In the genomic region with DNA sequence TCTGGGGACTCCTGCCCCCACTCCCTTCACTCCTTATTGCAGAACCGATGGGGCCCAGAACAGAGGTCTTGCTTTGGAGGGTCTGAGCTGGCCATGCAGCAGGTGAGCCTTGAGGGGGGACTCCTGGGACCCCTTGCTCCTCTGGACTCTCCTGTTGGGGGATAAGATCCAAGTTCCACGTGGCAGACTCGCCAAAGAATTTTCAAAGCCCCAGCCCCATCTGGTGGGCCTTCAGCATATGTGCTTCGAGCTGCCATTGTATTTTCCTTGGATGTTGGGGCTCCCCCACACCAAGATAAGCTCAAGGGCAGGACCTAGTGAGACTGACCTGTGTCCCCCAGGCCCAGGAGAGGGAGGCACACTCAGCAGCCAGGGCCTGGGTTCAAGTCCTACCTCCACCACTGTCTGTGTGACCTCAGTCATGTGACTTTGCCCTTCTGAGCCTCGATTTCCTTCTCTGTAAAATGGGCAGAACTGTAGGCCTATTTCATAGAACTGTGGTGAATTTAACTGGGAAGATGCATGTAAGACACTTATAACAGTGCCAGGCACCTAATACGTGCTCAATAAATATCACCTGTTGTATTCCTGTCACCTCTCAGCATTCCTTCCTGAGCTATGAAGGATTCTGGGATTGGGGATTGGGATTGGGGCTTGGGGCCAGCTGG, we compare ENCODE assay signal across 1 cellular context.
TF ChIP-seq lines count a peak whose summit lies in the region.

No MANE protein-coding gene starts in this region.

TF ChIP-seq in K562, 482 proteins besides CTCF, POLR2A, EP300 and RAD21 (continued from another document):
- TF ChIP-seq, protein P1, sequence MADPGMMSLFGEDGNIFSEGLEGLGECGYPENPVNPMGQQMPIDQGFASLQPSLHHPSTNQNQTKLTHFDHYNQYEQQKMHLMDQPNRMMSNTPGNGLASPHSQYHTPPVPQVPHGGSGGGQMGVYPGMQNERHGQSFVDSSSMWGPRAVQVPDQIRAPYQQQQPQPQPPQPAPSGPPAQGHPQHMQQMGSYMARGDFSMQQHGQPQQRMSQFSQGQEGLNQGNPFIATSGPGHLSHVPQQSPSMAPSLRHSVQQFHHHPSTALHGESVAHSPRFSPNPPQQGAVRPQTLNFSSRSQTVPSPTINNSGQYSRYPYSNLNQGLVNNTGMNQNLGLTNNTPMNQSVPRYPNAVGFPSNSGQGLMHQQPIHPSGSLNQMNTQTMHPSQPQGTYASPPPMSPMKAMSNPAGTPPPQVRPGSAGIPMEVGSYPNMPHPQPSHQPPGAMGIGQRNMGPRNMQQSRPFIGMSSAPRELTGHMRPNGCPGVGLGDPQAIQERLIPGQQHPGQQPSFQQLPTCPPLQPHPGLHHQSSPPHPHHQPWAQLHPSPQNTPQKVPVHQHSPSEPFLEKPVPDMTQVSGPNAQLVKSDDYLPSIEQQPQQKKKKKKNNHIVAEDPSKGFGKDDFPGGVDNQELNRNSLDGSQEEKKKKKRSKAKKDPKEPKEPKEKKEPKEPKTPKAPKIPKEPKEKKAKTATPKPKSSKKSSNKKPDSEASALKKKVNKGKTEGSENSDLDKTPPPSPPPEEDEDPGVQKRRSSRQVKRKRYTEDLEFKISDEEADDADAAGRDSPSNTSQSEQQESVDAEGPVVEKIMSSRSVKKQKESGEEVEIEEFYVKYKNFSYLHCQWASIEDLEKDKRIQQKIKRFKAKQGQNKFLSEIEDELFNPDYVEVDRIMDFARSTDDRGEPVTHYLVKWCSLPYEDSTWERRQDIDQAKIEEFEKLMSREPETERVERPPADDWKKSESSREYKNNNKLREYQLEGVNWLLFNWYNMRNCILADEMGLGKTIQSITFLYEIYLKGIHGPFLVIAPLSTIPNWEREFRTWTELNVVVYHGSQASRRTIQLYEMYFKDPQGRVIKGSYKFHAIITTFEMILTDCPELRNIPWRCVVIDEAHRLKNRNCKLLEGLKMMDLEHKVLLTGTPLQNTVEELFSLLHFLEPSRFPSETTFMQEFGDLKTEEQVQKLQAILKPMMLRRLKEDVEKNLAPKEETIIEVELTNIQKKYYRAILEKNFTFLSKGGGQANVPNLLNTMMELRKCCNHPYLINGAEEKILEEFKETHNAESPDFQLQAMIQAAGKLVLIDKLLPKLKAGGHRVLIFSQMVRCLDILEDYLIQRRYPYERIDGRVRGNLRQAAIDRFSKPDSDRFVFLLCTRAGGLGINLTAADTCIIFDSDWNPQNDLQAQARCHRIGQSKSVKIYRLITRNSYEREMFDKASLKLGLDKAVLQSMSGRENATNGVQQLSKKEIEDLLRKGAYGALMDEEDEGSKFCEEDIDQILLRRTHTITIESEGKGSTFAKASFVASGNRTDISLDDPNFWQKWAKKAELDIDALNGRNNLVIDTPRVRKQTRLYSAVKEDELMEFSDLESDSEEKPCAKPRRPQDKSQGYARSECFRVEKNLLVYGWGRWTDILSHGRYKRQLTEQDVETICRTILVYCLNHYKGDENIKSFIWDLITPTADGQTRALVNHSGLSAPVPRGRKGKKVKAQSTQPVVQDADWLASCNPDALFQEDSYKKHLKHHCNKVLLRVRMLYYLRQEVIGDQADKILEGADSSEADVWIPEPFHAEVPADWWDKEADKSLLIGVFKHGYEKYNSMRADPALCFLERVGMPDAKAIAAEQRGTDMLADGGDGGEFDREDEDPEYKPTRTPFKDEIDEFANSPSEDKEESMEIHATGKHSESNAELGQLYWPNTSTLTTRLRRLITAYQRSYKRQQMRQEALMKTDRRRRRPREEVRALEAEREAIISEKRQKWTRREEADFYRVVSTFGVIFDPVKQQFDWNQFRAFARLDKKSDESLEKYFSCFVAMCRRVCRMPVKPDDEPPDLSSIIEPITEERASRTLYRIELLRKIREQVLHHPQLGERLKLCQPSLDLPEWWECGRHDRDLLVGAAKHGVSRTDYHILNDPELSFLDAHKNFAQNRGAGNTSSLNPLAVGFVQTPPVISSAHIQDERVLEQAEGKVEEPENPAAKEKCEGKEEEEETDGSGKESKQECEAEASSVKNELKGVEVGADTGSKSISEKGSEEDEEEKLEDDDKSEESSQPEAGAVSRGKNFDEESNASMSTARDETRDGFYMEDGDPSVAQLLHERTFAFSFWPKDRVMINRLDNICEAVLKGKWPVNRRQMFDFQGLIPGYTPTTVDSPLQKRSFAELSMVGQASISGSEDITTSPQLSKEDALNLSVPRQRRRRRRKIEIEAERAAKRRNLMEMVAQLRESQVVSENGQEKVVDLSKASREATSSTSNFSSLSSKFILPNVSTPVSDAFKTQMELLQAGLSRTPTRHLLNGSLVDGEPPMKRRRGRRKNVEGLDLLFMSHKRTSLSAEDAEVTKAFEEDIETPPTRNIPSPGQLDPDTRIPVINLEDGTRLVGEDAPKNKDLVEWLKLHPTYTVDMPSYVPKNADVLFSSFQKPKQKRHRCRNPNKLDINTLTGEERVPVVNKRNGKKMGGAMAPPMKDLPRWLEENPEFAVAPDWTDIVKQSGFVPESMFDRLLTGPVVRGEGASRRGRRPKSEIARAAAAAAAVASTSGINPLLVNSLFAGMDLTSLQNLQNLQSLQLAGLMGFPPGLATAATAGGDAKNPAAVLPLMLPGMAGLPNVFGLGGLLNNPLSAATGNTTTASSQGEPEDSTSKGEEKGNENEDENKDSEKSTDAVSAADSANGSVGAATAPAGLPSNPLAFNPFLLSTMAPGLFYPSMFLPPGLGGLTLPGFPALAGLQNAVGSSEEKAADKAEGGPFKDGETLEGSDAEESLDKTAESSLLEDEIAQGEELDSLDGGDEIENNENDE (IDR thresholded peaks at IDR 0.05; ENCODE audit: low read depth, low read length): no peak
- TF ChIP-seq RHOXF2B (CRISPR knock-in tag; conservative IDR thresholded peaks at IDR 0.05) (no peak), ZNF253 (CRISPR knock-in tag; conservative IDR thresholded peaks at IDR 0.05) (no peak), MAX (CRISPR knock-in tag; IDR thresholded peaks at IDR 0.05) (0 out of 2 replicates have a peak, but pooled peaks have one; percentile 13), HOXB6 (CRISPR knock-in tag; IDR thresholded peaks at IDR 0.05; ENCODE audit: borderline replicate concordance) (no peak), FOXP1 (CRISPR knock-in tag; IDR thresholded peaks at IDR 0.05) (no peak), MAFF (IDR thresholded peaks at IDR 0.05; ENCODE audit: low read length) (no peak), SAP30 (IDR thresholded peaks at IDR 0.05; ENCODE audit: borderline replicate concordance, insufficient read depth, low read depth, low read length, poor library complexity, severe bottlenecking) (no peak), ZFP1 (CRISPR knock-in tag; IDR thresholded peaks at IDR 0.05) (no peak), PHB2 (IDR thresholded peaks at IDR 0.05; ENCODE audit: low read depth) (no peak), IFI16 (CRISPR knock-in tag; IDR thresholded peaks at IDR 0.05) (no peak), ZNF217 (CRISPR knock-in tag; IDR thresholded peaks at IDR 0.05) (no peak), TCF3 (CRISPR knock-in tag; IDR thresholded peaks at IDR 0.05) (no peak), C11orf30 (IDR thresholded peaks at IDR 0.05; ENCODE audit: low read depth) (no peak)
- TF ChIP-seq, protein P2, sequence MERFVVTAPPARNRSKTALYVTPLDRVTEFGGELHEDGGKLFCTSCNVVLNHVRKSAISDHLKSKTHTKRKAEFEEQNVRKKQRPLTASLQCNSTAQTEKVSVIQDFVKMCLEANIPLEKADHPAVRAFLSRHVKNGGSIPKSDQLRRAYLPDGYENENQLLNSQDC (CRISPR knock-in tag; IDR thresholded peaks at IDR 0.05): no peak
- TF ChIP-seq, protein P3, sequence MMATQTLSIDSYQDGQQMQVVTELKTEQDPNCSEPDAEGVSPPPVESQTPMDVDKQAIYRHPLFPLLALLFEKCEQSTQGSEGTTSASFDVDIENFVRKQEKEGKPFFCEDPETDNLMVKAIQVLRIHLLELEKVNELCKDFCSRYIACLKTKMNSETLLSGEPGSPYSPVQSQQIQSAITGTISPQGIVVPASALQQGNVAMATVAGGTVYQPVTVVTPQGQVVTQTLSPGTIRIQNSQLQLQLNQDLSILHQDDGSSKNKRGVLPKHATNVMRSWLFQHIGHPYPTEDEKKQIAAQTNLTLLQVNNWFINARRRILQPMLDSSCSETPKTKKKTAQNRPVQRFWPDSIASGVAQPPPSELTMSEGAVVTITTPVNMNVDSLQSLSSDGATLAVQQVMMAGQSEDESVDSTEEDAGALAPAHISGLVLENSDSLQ (IDR thresholded peaks at IDR 0.05): no peak
